ENCODE assay signal across 25 cellular contexts in genomic region chr18:35807942-35808341, GRCh38.
"Had no signal": no experiment of that assay in that cellular context is flagged by ENCODE, and none has a peak within 500 bp of the region (broad histone marks: within the 10 kb centered on the region; RNA-seq: fewer than 3 reads in every experiment).

No MANE protein-coding gene starts in this region.

- H3K27me3 ChIP-seq: SJSA1 had no signal

- DNase-seq: IMR-90, Kasumi-1, KG1, MM.1S, NCI-H1092, NCI-H1105 treated with DMSO at 0.1 percent for 48 hours, NCI-H1417 treated with DMSO at 0.1 percent for 48 hours, NCI-H146, NCI-H1694 treated with DMSO at 0.1 percent for 48 hours, NCI-H1930, NCI-H2081, NCI-H2171, NCI-H226, NCI-H446, NCI-H510A, NCI-H524 treated with DMSO at 0.1 percent for 48 hours, NCI-H69, NCI-H774, Right ventricle myocardium superior, RPMI8226, SIG-M5 had no signal

- ATAC-seq: HepG2 had no signal

- H3K4me1 ChIP-seq: SJSA1 had no signal

- H3K36me3 ChIP-seq: SJSA1 had no signal

- H3K9me3 ChIP-seq: SJSA1 had no signal

- H3K4me3 ChIP-seq: SJSA1, SK-N-MC had no signal

- FAIRE-seq: HepG2, RCC 7860 had no signal

- H3K27ac ChIP-seq: SJSA1, SK-N-MC had no signal
